Comparison of ENCODE assay signal across 8 cellular contexts in genomic region chr9:136093331-136093986, GRCh38. TPM values are rescaled to one million over a fixed set of nuclear protein-coding genes. Genes with fewer than 3 reads are reported as not detected.
DNase-seq lines count a peak whose midpoint lies in the region; ATAC-seq and TF ChIP-seq lines count a peak whose summit lies in the region.

No MANE protein-coding gene starts in this region.

- no peaks in the 10 kb centered on the region for H3K27me3 ChIP-seq in right atrium auricular region
- no peaks in the 10 kb centered on the region for H3K27me3 ChIP-seq in skeletal muscle satellite cell (ENCODE audit: control insufficient read depth, insufficient read depth, low read length)

- peak overlapping the region; percentile 89 for H3K9ac ChIP-seq in skeletal muscle satellite cell (ENCODE audit: low read depth, low read length)

- H3K36me3 Mint-ChIP-seq in activated T-helper 1 cell treated with anti-CD3 and anti-CD28 coated beads, Interleukin-12 subunit alpha, Interleukin-12 subunit beta, Interleukin-2, Interleukin-4 antibody, amounts not matched to agents 30 ng/mL and 10 ng/mL and 1 ng/mL, durations not matched to agents 14 hours and 24 hours and 36 hours (ENCODE audit: low read depth), result no peaks in the 10 kb centered on the region

- H3K27me3 Mint-ChIP-seq in activated T-helper 1 cell treated with anti-CD3 and anti-CD28 coated beads, Interleukin-12 subunit alpha, Interleukin-12 subunit beta, Interleukin-2, Interleukin-4 antibody, amounts not matched to agents 30 ng/mL and 10 ng/mL and 1 ng/mL, durations not matched to agents 14 hours and 24 hours and 36 hours (ENCODE audit: insufficient read depth), result peaks cover 8% of the 10 kb centered on the region

- H3K27ac Mint-ChIP-seq in activated T-helper 1 cell treated with anti-CD3 and anti-CD28 coated beads, Interleukin-12 subunit alpha, Interleukin-12 subunit beta, Interleukin-2, Interleukin-4 antibody, amounts not matched to agents 30 ng/mL and 10 ng/mL and 1 ng/mL, durations not matched to agents 14 hours and 24 hours and 36 hours, result no peak overlapping the region

- intact Hi-C loops in activated T-helper 1 cell treated with anti-CD3 and anti-CD28 coated beads, Interleukin-12 subunit alpha, Interleukin-12 subunit beta, Interleukin-2, Interleukin-4 antibody, amounts not matched to agents 30 ng/mL and 10 ng/mL and 1 ng/mL, durations not matched to agents 14 hours and 24 hours and 36 hours (cut with micrococcal nuclease), result no loop called here

- H3K4me2 ChIP-seq in skeletal muscle satellite cell (ENCODE audit: low read length), result peak overlapping the region; percentile 99

- H3K36me3 ChIP-seq in right atrium auricular region (no peaks in the 10 kb centered on the region), skeletal muscle satellite cell (ENCODE audit: insufficient read depth, low read length) (peaks cover 6% of the 10 kb centered on the region)

- no peak for ATAC-seq in GM21390 (IDR thresholded peaks at IDR 0.05; ENCODE audit: unreplicated experiment)
- no peak for ATAC-seq in HG03196 (IDR thresholded peaks at IDR 0.05; ENCODE audit: unreplicated experiment)

- H3K9me3 Mint-ChIP-seq in activated T-helper 1 cell treated with anti-CD3 and anti-CD28 coated beads, Interleukin-12 subunit alpha, Interleukin-12 subunit beta, Interleukin-2, Interleukin-4 antibody, amounts not matched to agents 30 ng/mL and 10 ng/mL and 1 ng/mL, durations not matched to agents 14 hours and 24 hours and 36 hours, result no peaks in the 10 kb centered on the region

- H3K4me1 Mint-ChIP-seq in activated T-helper 1 cell treated with anti-CD3 and anti-CD28 coated beads, Interleukin-12 subunit alpha, Interleukin-12 subunit beta, Interleukin-2, Interleukin-4 antibody, amounts not matched to agents 30 ng/mL and 10 ng/mL and 1 ng/mL, durations not matched to agents 14 hours and 24 hours and 36 hours (ENCODE audit: low read depth), result no peaks in the 10 kb centered on the region

- H3K4me1 ChIP-seq in right atrium auricular region (peaks cover 0 to 69% of the 10 kb centered on the region in 2 donors), skeletal muscle satellite cell (ENCODE audit: control insufficient read depth, insufficient read depth, low read length) (peaks cover 37% of the 10 kb centered on the region)

- peak overlapping the region; percentile 75 for H3K4me3 Mint-ChIP-seq in activated T-helper 1 cell treated with anti-CD3 and anti-CD28 coated beads, Interleukin-12 subunit alpha, Interleukin-12 subunit beta, Interleukin-2, Interleukin-4 antibody, amounts not matched to agents 30 ng/mL and 10 ng/mL and 1 ng/mL, durations not matched to agents 14 hours and 24 hours and 36 hours

- H3K27ac ChIP-seq in right atrium auricular region, result peak overlapping the region; percentile 90 to 99

- DNase-seq in HEK293T (ENCODE audit: extremely low spot score) (peak; percentile 44), right atrium auricular region (ENCODE audit: low spot score) (no peak), NCI-H2171 (lab: John Stamatoyannopoulos, UW) (no peak)
- DNase-seq in activated T-helper 1 cell treated with anti-CD3 and anti-CD28 coated beads, Interleukin-12 subunit alpha, Interleukin-12 subunit beta, Interleukin-2, Interleukin-4 antibody, amounts not matched to agents 30 ng/mL and 10 ng/mL and 1 ng/mL, durations not matched to agents 14 hours and 24 hours and 36 hours (ENCODE audit: low spot score), result no peak
- DNase-seq in activated CD4-positive, alpha-beta T cell treated with anti-CD3 and anti-CD28 coated beads for 4 hours, result no peak

- POLR2A ChIA-PET in HEK293T (lab: Yijun Ruan, JAX), result interaction anchor here (1.5 kb wide), 2 partner anchors 18 to 45 kb away, joined by 3 to 7 read pairs; no protein-coding TSS in a partner anchor

- no peak for TF ChIP-seq CTCF in right atrium auricular region (IDR thresholded peaks at IDR 0.05)

- CTCF ChIA-PET in HEK293T (lab: Yijun Ruan, JAX), result interaction anchor here (1.0 kb wide), 1 partner anchor 30 kb away, joined by 3 read pairs; no protein-coding TSS in a partner anchor

- H3K4me3 ChIP-seq in right atrium auricular region, result peak overlapping the region; percentile 90 to 91
- peak overlapping the region; percentile 80 for H3K4me3 ChIP-seq in skeletal muscle satellite cell (ENCODE audit: low read length)

- H3K9me3 ChIP-seq in right atrium auricular region (no peaks in the 10 kb centered on the region), skeletal muscle satellite cell (replicated peaks; ENCODE audit: low read length) (no peaks in the 10 kb centered on the region)

TF ChIP-seq in HEK293T, 16 proteins besides CTCF, POLR2A, EP300 and RAD21:
- TF ChIP-seq NFRKB (IDR thresholded peaks at IDR 0.05), result no peak
- TF ChIP-seq HDGF (IDR thresholded peaks at IDR 0.05; ENCODE audit: borderline replicate concordance), result no peak
- TF ChIP-seq BHLHE40 (IDR thresholded peaks at IDR 0.05; ENCODE audit: borderline replicate concordance), result no peak
- no peak for TF ChIP-seq CTBP1 (IDR thresholded peaks at IDR 0.05; ENCODE audit: borderline replicate concordance)
- TF ChIP-seq ZNF384 (IDR thresholded peaks at IDR 0.05), result no peak
- TF ChIP-seq FOXK2 (IDR thresholded peaks at IDR 0.05), result no peak
- no peak for TF ChIP-seq TARDBP (IDR thresholded peaks at IDR 0.05)
- TF ChIP-seq FOXA1 (IDR thresholded peaks at IDR 0.05), result no peak
- TF ChIP-seq LEF1 (IDR thresholded peaks at IDR 0.05; ENCODE audit: borderline replicate concordance), result no peak
- TF ChIP-seq PKNOX1 (IDR thresholded peaks at IDR 0.05), result no peak
- TF ChIP-seq ARNT (IDR thresholded peaks at IDR 0.05), result no peak
- TF ChIP-seq FOXM1 (IDR thresholded peaks at IDR 0.05; ENCODE audit: borderline replicate concordance), result no peak
- no peak for TF ChIP-seq SUZ12 (IDR thresholded peaks at IDR 0.05)
- TF ChIP-seq SP1 (IDR thresholded peaks at IDR 0.05), result no peak
- no peak for TF ChIP-seq ELF4 (IDR thresholded peaks at IDR 0.05)
- no peak for TF ChIP-seq L3MBTL2 (conservative IDR thresholded peaks at IDR 0.05)

RNA-seq across cellular contexts. Expression of gene NACC2, which starts 1.6 kb away (rescaled TPM):
- total RNA-seq in activated T-helper 1 cell treated with anti-CD3 and anti-CD28 coated beads, Interleukin-12 subunit alpha, Interleukin-12 subunit beta, Interleukin-2, Interleukin-4 antibody, amounts not matched to agents 30 ng/mL and 10 ng/mL and 1 ng/mL, durations not matched to agents 14 hours and 24 hours and 36 hours, result 3.7 and 4.0 TPM in 2 replicates
- total RNA-seq in right atrium auricular region, result 10 to 100 TPM; 49.1 to 55.5 TPM
- 19.9 and 20.0 TPM in 2 replicates for total RNA-seq in skeletal muscle satellite cell (2012; rRNA removed)

RNA-seq across cellular contexts. Expression of gene TMEM250, which starts 25.2 kb away (rescaled TPM):
- total RNA-seq in activated T-helper 1 cell treated with anti-CD3 and anti-CD28 coated beads, Interleukin-12 subunit alpha, Interleukin-12 subunit beta, Interleukin-2, Interleukin-4 antibody, amounts not matched to agents 30 ng/mL and 10 ng/mL and 1 ng/mL, durations not matched to agents 14 hours and 24 hours and 36 hours, result 50.1 and 51.5 TPM in 2 replicates
- total RNA-seq in right atrium auricular region, result 10 to 100 TPM; 20.3 to 29.3 TPM
- total RNA-seq in skeletal muscle satellite cell (2012; rRNA removed), result 39.0 and 51.5 TPM in 2 replicates

Comparison
In these comparisons a context has a peak if more than half of its experiments do, and no peak if none do; other contexts are left out.
1. RNA of gene NACC2, which starts 1.6 kb away (total RNA-seq): 49.1 to 55.5 TPM in right atrium auricular region; 3.7 to 4.0 TPM in activated T-helper 1 cell treated with anti-CD3 and anti-CD28 coated beads, Interleukin-12 subunit alpha, Interleukin-12 subunit beta, Interleukin-2, Interleukin-4 antibody, amounts not matched to agents 30 ng/mL and 10 ng/mL and 1 ng/mL, durations not matched to agents 14 hours and 24 hours and 36 hours; every median in the first group is over 10 times any median in the second.